Comparison of ENCODE assay signal across 15 cellular contexts in the genomic region with DNA sequence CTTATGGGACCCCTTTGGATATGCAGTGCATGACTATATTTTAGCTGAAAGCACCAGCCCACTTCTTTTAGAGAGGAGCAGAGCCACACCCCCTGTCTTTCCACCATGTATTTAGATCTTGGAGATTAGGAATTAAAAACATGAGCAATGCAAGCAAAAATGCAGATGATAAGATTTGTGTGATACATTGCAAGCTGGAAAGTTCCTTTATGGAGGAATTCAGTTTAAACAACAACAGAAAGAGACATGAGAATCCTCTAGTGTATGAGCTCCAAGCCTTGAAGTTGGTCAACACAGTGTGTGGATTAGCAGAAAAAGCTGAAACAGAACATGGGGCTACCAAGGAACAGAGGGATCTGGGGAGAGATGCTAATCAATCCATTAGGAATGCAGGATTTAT.
DNase-seq lines count a peak whose midpoint lies in the region; ATAC-seq, FAIRE-seq and TF ChIP-seq lines count a peak whose summit lies in the region.
"Had no signal": no experiment of that assay in that cellular context is flagged by ENCODE, and none has a peak within 500 bp of the region (broad histone marks: within the 10 kb centered on the region; RNA-seq: fewer than 3 reads in every experiment).

No MANE protein-coding gene starts in this region.

- intact Hi-C loops in CD8-positive, alpha-beta T cell (cut with DNase I, micrococcal nuclease): no loop called here
- intact Hi-C loops in tibial artery (cut with DNase I; ENCODE audit: low total_unique reads): no loop called here

- no peak for TF ChIP-seq EP300 in A549 (IDR thresholded peaks at IDR 0.05)

- H3K9me3 ChIP-seq in A549: no peaks in the 10 kb centered on the region
- H3K9me3 ChIP-seq in CD8-positive, alpha-beta T cell (ENCODE audit: low read length): no peaks in the 10 kb centered on the region
- H3K9me3 ChIP-seq in tibial artery: no peaks in the 10 kb centered on the region
- H3K9me3 ChIP-seq: BLaER1 had no signal

- H3K4me1 ChIP-seq in A549: peaks cover 21% of the 10 kb centered on the region
- H3K4me1 ChIP-seq in CD8-positive, alpha-beta T cell (ENCODE audit: insufficient read depth, low read length): no peaks in the 10 kb centered on the region
- no peaks in the 10 kb centered on the region for H3K4me1 ChIP-seq in tibial artery
- H3K4me1 ChIP-seq: BLaER1 had no signal

- H3K27me3 Mint-ChIP-seq in CD8-positive, alpha-beta T cell (ENCODE audit: low read depth): peaks cover 2% of the 10 kb centered on the region

- no peak for TF ChIP-seq POLR2A in A549 (IDR thresholded peaks at IDR 0.05; ENCODE audit: low read length)

- H3K4me3 Mint-ChIP-seq in CD8-positive, alpha-beta T cell: no peak overlapping the region

- H3K9me3 Mint-ChIP-seq in CD8-positive, alpha-beta T cell: no peaks in the 10 kb centered on the region

- no peaks in the 10 kb centered on the region for H3K36me3 ChIP-seq in CD8-positive, alpha-beta T cell (ENCODE audit: insufficient read depth, low read length)
- no peaks in the 10 kb centered on the region for H3K36me3 ChIP-seq in tibial artery
- H3K36me3 ChIP-seq: BLaER1 had no signal

- no peak for TF ChIP-seq CTCF in A549 (IDR thresholded peaks at IDR 0.05)
- no peak for TF ChIP-seq CTCF in CD8-positive, alpha-beta T cell (IDR thresholded peaks at IDR 0.05)
- no peak for TF ChIP-seq CTCF in tibial artery (IDR thresholded peaks at IDR 0.05)

- CTCF ChIA-PET in A549 (lab: Yijun Ruan, JAX): interaction anchor here (0.6 to 1.3 kb wide), 2 partner anchors 10 to 1475 kb away, joined by 3 read pairs; no protein-coding TSS in a partner anchor
- CTCF ChIA-PET in CD8-positive, alpha-beta T cell (lab: Charles Lee): no interaction called here

- H3K27ac ChIP-seq in A549 (no peak overlapping the region; a peak in 2 of 6 replicates), tibial artery (no peak overlapping the region)
- no peak overlapping the region for H3K27ac ChIP-seq in CD8-positive, alpha-beta T cell (ENCODE audit: low read depth, low read length)
- H3K27ac ChIP-seq: 22Rv1, BLaER1, HL-60 had no signal

- no peaks in the 10 kb centered on the region for H3K27me3 ChIP-seq in CD8-positive, alpha-beta T cell (ENCODE audit: insufficient read depth, low read length)
- no peaks in the 10 kb centered on the region for H3K27me3 ChIP-seq in tibial artery
- H3K27me3 ChIP-seq: BLaER1 had no signal

- no peak overlapping the region for H3K27ac Mint-ChIP-seq in CD8-positive, alpha-beta T cell

- POLR2A ChIA-PET in A549 (lab: Yijun Ruan, JAX): no interaction called here
- POLR2A ChIA-PET in CD8-positive, alpha-beta T cell (lab: Charles Lee): no interaction called here

- peak overlapping the region; percentile 43; the same call in 1 of the 3 replicates for H3K4me2 ChIP-seq in A549
- H3K4me2 ChIP-seq: BLaER1 had no signal

- H3K4me1 Mint-ChIP-seq in CD8-positive, alpha-beta T cell (ENCODE audit: low read depth): no peaks in the 10 kb centered on the region

- H3K4me3 ChIP-seq in A549 (no peak overlapping the region), tibial artery (no peak overlapping the region)
- H3K4me3 ChIP-seq in CD8-positive, alpha-beta T cell (ENCODE audit: low read depth, low read length): no peak overlapping the region
- H3K4me3 ChIP-seq: BLaER1 had no signal

- no peak for TF ChIP-seq RAD21 in A549 (conservative IDR thresholded peaks at IDR 0.05 in 1 of 2, IDR thresholded peaks at IDR 0.05 in 1 of 2)

- no peak for FAIRE-seq in A549 (lab: Jason Lieb, UNC)
- FAIRE-seq: G401.6, GM12891 had no signal

- DNase-seq in A549 (ENCODE audit: low read depth in 1 of 2, low spot score in 1 of 2): no peak
- DNase-seq in M059J (ENCODE audit: low read depth): peak; percentile 36
- peak; percentile 56 for DNase-seq in amniotic epithelial cell (ENCODE audit: low read depth)
- DNase-seq in iris pigment epithelial cell (ENCODE audit: low read depth): peak; percentile 36
- DNase-seq in NCI-H2107 treated with DMSO at 0.1 percent for 48 hours (lab: John Stamatoyannopoulos, UW; ENCODE audit: unreplicated experiment): no peak
- no peak for DNase-seq in CD8-positive, alpha-beta T cell
- no peak for DNase-seq in tibial artery
- DNase-seq in DMS 273 treated with DMSO at 0.1 percent for 48 hours (lab: John Stamatoyannopoulos, UW): no peak
- DNase-seq: AML-193, HCEC 1CT had no signal

- no peaks in the 10 kb centered on the region for H3K36me3 Mint-ChIP-seq in CD8-positive, alpha-beta T cell

- ATAC-seq in A549: no peak
- ATAC-seq in CD8-positive, alpha-beta T cell: no peak

TF ChIP-seq in A549, 52 proteins besides CTCF, POLR2A, EP300 and RAD21:
- no peak for TF ChIP-seq SREBF2 (IDR thresholded peaks at IDR 0.05)
- no peak for TF ChIP-seq ZNF302 (CRISPR knock-in tag; IDR thresholded peaks at IDR 0.05)
- TF ChIP-seq CHD4 (IDR thresholded peaks at IDR 0.05; ENCODE audit: borderline replicate concordance): no peak
- TF ChIP-seq, protein P1, sequence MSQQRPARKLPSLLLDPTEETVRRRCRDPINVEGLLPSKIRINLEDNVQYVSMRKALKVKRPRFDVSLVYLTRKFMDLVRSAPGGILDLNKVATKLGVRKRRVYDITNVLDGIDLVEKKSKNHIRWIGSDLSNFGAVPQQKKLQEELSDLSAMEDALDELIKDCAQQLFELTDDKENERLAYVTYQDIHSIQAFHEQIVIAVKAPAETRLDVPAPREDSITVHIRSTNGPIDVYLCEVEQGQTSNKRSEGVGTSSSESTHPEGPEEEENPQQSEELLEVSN (IDR thresholded peaks at IDR 0.05; ENCODE audit: borderline replicate concordance, low read depth): no peak
- no peak for TF ChIP-seq ZSCAN20 (CRISPR knock-in tag; IDR thresholded peaks at IDR 0.05)
- TF ChIP-seq BHLHE40 (IDR thresholded peaks at IDR 0.05; ENCODE audit: low read depth, low read length): no peak
- no peak for TF ChIP-seq NPAS2 (CRISPR knock-in tag; IDR thresholded peaks at IDR 0.05; ENCODE audit: borderline replicate concordance)
- TF ChIP-seq HDAC2 (IDR thresholded peaks at IDR 0.05): no peak
- TF ChIP-seq, protein P2, sequence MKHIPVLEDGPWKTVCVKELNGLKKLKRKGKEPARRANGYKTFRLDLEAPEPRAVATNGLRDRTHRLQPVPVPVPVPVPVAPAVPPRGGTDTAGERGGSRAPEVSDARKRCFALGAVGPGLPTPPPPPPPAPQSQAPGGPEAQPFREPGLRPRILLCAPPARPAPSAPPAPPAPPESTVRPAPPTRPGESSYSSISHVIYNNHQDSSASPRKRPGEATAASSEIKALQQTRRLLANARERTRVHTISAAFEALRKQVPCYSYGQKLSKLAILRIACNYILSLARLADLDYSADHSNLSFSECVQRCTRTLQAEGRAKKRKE (CRISPR knock-in tag; IDR thresholded peaks at IDR 0.05; ENCODE audit: low read depth): no peak
- no peak for TF ChIP-seq HOXA7 (CRISPR knock-in tag; IDR thresholded peaks at IDR 0.05)

Comparison
In these comparisons a context has a peak if more than half of its experiments do, and no peak if none do; other contexts are left out.
1. DNase-seq: peak in M059J (single experiment), amniotic epithelial cell (single experiment) and iris pigment epithelial cell (single experiment); none in A549 (0 of 2), NCI-H2107 treated with DMSO at 0.1 percent for 48 hours (single experiment), CD8-positive, alpha-beta T cell (0 of 7), tibial artery (0 of 2) and DMS 273 treated with DMSO at 0.1 percent for 48 hours (single experiment).